Comparison of ENCODE assay signal across 1 cellular context in the genomic region with DNA sequence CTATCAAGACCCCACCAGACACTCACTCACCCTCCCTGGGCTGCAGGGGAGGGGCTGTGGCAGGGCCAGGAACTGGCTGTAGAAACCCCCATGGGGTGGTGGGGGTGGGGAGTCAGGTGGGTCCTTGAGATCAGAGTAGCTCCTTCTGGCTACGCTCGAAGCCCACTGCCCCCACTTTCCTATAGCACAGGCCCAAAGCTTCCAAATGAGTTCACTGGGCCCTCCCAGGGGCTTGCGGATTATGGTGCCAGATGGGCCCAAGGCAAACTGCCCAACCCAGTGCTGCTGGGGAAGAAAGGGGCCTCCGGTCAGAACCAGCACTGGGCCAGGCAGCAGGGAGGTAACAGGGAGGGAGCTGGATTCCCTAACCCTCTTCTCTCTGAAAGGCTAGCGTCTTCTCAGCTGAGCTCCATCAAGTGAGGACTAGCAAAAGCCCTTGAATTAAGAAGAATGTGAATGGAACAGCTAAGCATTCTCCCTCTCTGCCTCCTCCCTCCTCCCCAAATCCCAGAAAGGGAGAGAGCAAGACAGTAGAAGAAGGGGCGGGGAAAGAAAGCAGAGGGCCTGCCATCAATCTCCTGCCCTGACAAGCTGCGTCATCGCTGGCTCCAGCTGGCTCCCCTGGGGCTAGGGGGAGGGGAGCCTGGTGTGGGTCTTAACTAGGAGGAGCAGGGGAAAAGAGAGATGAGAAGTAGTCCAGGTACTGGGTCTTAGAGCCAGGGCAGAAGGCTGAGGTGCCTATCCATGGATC.
A peak's percentile ranks its signal among the peaks of the same experiment; 100 is the strongest.
TF ChIP-seq lines count a peak whose summit lies in the region.

No MANE protein-coding gene starts in this region.

TF ChIP-seq in HEK293, 187 proteins besides CTCF, POLR2A, EP300 and RAD21 (continued from another document):
- TF ChIP-seq, protein P1, sequence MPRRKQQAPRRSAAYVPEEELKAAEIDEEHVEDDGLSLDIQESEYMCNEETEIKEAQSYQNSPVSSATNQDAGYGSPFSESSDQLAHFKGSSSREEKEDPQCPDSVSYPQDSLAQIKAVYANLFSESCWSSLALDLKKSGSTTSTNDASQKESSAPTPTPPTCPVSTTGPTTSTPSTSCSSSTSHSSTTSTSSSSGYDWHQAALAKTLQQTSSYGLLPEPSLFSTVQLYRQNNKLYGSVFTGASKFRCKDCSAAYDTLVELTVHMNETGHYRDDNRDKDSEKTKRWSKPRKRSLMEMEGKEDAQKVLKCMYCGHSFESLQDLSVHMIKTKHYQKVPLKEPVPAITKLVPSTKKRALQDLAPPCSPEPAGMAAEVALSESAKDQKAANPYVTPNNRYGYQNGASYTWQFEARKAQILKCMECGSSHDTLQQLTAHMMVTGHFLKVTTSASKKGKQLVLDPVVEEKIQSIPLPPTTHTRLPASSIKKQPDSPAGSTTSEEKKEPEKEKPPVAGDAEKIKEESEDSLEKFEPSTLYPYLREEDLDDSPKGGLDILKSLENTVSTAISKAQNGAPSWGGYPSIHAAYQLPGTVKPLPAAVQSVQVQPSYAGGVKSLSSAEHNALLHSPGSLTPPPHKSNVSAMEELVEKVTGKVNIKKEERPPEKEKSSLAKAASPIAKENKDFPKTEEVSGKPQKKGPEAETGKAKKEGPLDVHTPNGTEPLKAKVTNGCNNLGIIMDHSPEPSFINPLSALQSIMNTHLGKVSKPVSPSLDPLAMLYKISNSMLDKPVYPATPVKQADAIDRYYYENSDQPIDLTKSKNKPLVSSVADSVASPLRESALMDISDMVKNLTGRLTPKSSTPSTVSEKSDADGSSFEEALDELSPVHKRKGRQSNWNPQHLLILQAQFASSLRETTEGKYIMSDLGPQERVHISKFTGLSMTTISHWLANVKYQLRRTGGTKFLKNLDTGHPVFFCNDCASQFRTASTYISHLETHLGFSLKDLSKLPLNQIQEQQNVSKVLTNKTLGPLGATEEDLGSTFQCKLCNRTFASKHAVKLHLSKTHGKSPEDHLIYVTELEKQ (tag by site-specific recombination; IDR thresholded peaks at IDR 0.05; ENCODE audit: borderline replicate concordance): peak; percentile 86; the same call in 1 of the 2 replicates
- TF ChIP-seq, protein P2, sequence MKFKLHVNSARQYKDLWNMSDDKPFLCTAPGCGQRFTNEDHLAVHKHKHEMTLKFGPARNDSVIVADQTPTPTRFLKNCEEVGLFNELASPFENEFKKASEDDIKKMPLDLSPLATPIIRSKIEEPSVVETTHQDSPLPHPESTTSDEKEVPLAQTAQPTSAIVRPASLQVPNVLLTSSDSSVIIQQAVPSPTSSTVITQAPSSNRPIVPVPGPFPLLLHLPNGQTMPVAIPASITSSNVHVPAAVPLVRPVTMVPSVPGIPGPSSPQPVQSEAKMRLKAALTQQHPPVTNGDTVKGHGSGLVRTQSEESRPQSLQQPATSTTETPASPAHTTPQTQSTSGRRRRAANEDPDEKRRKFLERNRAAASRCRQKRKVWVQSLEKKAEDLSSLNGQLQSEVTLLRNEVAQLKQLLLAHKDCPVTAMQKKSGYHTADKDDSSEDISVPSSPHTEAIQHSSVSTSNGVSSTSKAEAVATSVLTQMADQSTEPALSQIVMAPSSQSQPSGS (tag by site-specific recombination; IDR thresholded peaks at IDR 0.05; ENCODE audit: low read depth): 0 out of 2 replicates have a peak, but pooled peaks have one; percentile 41
- TF ChIP-seq HOXC10 (CRISPR knock-in tag; IDR thresholded peaks at IDR 0.05) (0 out of 2 replicates have a peak, but pooled peaks have one; percentile 58), ZNF341 (tag by site-specific recombination; IDR thresholded peaks at IDR 0.05; ENCODE audit: low read depth) (peak; percentile 93), WT1 (tag by site-specific recombination; IDR thresholded peaks at IDR 0.05) (peak; percentile 74), BCL11B (tag by site-specific recombination; IDR thresholded peaks at IDR 0.05; ENCODE audit: low read depth) (no peak), ZNF140 (tag by site-specific recombination; IDR thresholded peaks at IDR 0.05) (no peak), HOXD13 (CRISPR knock-in tag; IDR thresholded peaks at IDR 0.05; ENCODE audit: borderline replicate concordance) (no peak), ZNF292 (tag by site-specific recombination; IDR thresholded peaks at IDR 0.05; ENCODE audit: borderline replicate concordance, low read depth) (no peak), ZNF792 (tag by site-specific recombination; IDR thresholded peaks at IDR 0.05) (no peak), ZFHX2 (tag by site-specific recombination; conservative IDR thresholded peaks at IDR 0.05) (no peak), ZNF558 (tag by site-specific recombination; IDR thresholded peaks at IDR 0.05) (no peak), ZNF324 (tag by site-specific recombination; IDR thresholded peaks at IDR 0.05) (no peak), ZNF629 (tag by site-specific recombination; IDR thresholded peaks at IDR 0.05) (peak; percentile 97), ZNF843 (tag by site-specific recombination; IDR thresholded peaks at IDR 0.05) (0 out of 2 replicates have a peak, but pooled peaks have one; percentile 41), ZNF394 (tag by site-specific recombination; IDR thresholded peaks at IDR 0.05; ENCODE audit: borderline replicate concordance) (no peak), ZNF837 (tag by site-specific recombination; IDR thresholded peaks at IDR 0.05) (no peak), ZNF423 (tag by site-specific recombination; IDR thresholded peaks at IDR 0.05) (peak; percentile 76), ZNF184 (tag by site-specific recombination; IDR thresholded peaks at IDR 0.05) (peak; percentile 50; the same call in 1 of the 2 replicates), ZBTB17 (tag by site-specific recombination; IDR thresholded peaks at IDR 0.05) (peak; percentile 88), ZNF202 (tag by site-specific recombination; IDR thresholded peaks at IDR 0.05; ENCODE audit: borderline replicate concordance) (no peak), ZNF670 (tag by site-specific recombination; IDR thresholded peaks at IDR 0.05; ENCODE audit: low read depth) (no peak), ZNF211 (tag by site-specific recombination; IDR thresholded peaks at IDR 0.05; ENCODE audit: low read depth) (no peak), ZNF221 (tag by site-specific recombination; IDR thresholded peaks at IDR 0.05; ENCODE audit: borderline replicate concordance) (no peak), ZNF121 (tag by site-specific recombination; IDR thresholded peaks at IDR 0.05) (no peak), ZNF223 (tag by site-specific recombination; IDR thresholded peaks at IDR 0.05) (no peak), ZNF404 (tag by site-specific recombination; IDR thresholded peaks at IDR 0.05) (no peak), ZBTB21 (tag by site-specific recombination; IDR thresholded peaks at IDR 0.05) (peak; percentile 94), TRIM28 (IDR thresholded peaks at IDR 0.05; ENCODE audit: borderline replicate concordance, low read length) (no peak), GLIS1 (tag by site-specific recombination; IDR thresholded peaks at IDR 0.05) (peak; percentile 94), ZNF133 (tag by site-specific recombination; IDR thresholded peaks at IDR 0.05) (no peak), SP2 (tag by site-specific recombination; IDR thresholded peaks at IDR 0.05) (peak; percentile 43), ZNF501 (tag by site-specific recombination; IDR thresholded peaks at IDR 0.05) (no peak), KLF16 (tag by site-specific recombination; IDR thresholded peaks at IDR 0.05) (peak; percentile 41; the same call in 1 of the 2 replicates), MZF1 (tag by site-specific recombination; IDR thresholded peaks at IDR 0.05; ENCODE audit: borderline replicate concordance) (no peak)
- TF ChIP-seq, protein P3, sequence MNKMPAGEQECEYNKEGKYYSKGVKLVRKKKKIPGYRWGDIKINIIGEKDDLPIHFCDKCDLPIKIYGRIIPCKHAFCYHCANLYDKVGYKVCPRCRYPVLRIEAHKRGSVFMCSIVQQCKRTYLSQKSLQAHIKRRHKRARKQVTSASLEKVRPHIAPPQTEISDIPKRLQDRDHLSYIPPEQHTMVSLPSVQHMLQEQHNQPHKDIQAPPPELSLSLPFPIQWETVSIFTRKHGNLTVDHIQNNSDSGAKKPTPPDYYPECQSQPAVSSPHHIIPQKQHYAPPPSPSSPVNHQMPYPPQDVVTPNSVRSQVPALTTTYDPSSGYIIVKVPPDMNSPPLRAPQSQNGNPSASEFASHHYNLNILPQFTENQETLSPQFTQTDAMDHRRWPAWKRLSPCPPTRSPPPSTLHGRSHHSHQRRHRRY (tag by site-specific recombination; IDR thresholded peaks at IDR 0.05): no peak
- TF ChIP-seq, protein P4, sequence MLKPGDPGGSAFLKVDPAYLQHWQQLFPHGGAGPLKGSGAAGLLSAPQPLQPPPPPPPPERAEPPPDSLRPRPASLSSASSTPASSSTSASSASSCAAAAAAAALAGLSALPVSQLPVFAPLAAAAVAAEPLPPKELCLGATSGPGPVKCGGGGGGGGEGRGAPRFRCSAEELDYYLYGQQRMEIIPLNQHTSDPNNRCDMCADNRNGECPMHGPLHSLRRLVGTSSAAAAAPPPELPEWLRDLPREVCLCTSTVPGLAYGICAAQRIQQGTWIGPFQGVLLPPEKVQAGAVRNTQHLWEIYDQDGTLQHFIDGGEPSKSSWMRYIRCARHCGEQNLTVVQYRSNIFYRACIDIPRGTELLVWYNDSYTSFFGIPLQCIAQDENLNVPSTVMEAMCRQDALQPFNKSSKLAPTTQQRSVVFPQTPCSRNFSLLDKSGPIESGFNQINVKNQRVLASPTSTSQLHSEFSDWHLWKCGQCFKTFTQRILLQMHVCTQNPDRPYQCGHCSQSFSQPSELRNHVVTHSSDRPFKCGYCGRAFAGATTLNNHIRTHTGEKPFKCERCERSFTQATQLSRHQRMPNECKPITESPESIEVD (tag by site-specific recombination; IDR thresholded peaks at IDR 0.05): no peak
- TF ChIP-seq, protein P5, sequence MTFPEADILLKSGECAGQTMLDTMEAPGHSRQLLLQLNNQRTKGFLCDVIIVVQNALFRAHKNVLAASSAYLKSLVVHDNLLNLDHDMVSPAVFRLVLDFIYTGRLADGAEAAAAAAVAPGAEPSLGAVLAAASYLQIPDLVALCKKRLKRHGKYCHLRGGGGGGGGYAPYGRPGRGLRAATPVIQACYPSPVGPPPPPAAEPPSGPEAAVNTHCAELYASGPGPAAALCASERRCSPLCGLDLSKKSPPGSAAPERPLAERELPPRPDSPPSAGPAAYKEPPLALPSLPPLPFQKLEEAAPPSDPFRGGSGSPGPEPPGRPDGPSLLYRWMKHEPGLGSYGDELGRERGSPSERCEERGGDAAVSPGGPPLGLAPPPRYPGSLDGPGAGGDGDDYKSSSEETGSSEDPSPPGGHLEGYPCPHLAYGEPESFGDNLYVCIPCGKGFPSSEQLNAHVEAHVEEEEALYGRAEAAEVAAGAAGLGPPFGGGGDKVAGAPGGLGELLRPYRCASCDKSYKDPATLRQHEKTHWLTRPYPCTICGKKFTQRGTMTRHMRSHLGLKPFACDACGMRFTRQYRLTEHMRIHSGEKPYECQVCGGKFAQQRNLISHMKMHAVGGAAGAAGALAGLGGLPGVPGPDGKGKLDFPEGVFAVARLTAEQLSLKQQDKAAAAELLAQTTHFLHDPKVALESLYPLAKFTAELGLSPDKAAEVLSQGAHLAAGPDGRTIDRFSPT (tag by site-specific recombination; IDR thresholded peaks at IDR 0.05): peak; percentile 48; the same call in 1 of the 2 replicates
- TF ChIP-seq, protein P6, sequence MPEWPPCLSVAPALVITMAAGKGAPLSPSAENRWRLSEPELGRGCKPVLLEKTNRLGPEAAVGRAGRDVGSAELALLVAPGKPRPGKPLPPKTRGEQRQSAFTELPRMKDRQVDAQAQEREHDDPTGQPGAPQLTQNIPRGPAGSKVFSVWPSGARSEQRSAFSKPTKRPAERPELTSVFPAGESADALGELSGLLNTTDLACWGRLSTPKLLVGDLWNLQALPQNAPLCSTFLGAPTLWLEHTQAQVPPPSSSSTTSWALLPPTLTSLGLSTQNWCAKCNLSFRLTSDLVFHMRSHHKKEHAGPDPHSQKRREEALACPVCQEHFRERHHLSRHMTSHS (tag by site-specific recombination; IDR thresholded peaks at IDR 0.05): no peak
- TF ChIP-seq, protein P7, sequence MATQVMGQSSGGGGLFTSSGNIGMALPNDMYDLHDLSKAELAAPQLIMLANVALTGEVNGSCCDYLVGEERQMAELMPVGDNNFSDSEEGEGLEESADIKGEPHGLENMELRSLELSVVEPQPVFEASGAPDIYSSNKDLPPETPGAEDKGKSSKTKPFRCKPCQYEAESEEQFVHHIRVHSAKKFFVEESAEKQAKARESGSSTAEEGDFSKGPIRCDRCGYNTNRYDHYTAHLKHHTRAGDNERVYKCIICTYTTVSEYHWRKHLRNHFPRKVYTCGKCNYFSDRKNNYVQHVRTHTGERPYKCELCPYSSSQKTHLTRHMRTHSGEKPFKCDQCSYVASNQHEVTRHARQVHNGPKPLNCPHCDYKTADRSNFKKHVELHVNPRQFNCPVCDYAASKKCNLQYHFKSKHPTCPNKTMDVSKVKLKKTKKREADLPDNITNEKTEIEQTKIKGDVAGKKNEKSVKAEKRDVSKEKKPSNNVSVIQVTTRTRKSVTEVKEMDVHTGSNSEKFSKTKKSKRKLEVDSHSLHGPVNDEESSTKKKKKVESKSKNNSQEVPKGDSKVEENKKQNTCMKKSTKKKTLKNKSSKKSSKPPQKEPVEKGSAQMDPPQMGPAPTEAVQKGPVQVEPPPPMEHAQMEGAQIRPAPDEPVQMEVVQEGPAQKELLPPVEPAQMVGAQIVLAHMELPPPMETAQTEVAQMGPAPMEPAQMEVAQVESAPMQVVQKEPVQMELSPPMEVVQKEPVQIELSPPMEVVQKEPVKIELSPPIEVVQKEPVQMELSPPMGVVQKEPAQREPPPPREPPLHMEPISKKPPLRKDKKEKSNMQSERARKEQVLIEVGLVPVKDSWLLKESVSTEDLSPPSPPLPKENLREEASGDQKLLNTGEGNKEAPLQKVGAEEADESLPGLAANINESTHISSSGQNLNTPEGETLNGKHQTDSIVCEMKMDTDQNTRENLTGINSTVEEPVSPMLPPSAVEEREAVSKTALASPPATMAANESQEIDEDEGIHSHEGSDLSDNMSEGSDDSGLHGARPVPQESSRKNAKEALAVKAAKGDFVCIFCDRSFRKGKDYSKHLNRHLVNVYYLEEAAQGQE (tag by site-specific recombination; IDR thresholded peaks at IDR 0.05): no peak
- TF ChIP-seq, protein P8, sequence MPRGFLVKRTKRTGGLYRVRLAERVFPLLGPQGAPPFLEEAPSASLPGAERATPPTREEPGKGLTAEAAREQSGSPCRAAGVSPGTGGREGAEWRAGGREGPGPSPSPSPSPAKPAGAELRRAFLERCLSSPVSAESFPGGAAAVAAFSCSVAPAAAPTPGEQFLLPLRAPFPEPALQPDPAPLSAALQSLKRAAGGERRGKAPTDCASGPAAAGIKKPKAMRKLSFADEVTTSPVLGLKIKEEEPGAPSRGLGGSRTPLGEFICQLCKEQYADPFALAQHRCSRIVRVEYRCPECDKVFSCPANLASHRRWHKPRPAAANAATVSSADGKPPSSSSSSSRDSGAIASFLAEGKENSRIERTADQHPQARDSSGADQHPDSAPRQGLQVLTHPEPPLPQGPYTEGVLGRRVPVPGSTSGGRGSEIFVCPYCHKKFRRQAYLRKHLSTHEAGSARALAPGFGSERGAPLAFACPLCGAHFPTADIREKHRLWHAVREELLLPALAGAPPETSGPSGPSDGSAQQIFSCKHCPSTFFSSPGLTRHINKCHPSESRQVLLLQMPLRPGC (tag by site-specific recombination; IDR thresholded peaks at IDR 0.05): peak; percentile 51; the same call in 1 of the 2 replicates
- TF ChIP-seq, protein P9, sequence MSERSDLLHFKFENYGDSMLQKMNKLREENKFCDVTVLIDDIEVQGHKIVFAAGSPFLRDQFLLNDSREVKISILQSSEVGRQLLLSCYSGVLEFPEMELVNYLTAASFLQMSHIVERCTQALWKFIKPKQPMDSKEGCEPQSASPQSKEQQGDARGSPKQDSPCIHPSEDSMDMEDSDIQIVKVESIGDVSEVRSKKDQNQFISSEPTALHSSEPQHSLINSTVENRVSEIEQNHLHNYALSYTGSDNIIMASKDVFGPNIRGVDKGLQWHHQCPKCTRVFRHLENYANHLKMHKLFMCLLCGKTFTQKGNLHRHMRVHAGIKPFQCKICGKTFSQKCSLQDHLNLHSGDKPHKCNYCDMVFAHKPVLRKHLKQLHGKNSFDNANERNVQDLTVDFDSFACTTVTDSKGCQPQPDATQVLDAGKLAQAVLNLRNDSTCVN (tag by site-specific recombination; optimal IDR thresholded peaks at IDR 0.05): no peak
TF ChIP-seq in HEK293: peak in this region for 27.
